In the genomic region with DNA sequence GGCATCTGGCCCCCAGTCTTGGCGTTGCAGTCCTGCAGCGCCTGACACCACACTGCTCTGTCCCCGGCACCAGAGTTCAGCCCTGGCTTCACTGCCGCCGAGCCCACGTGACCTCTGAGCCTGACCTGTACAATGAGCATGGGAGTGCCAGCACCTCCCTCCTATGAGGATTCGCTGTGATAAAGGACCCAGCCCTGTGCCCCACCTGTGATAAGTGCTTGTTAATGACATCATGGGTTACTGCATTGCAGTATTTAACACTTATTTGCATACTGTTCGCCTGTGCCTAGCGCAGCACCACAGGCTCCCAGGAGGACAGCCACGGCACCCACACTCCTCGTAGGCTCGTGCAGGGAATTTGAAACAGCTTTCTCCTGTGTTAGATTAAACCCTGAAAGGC, we compare ENCODE assay signal across 2 cellular contexts.
TF ChIP-seq lines count a peak whose summit lies in the region.

No MANE protein-coding gene starts in this region.

TF ChIP-seq in HepG2, 621 proteins besides CTCF, POLR2A, EP300 and RAD21 (continued from another document):
- TF ChIP-seq, protein P1, sequence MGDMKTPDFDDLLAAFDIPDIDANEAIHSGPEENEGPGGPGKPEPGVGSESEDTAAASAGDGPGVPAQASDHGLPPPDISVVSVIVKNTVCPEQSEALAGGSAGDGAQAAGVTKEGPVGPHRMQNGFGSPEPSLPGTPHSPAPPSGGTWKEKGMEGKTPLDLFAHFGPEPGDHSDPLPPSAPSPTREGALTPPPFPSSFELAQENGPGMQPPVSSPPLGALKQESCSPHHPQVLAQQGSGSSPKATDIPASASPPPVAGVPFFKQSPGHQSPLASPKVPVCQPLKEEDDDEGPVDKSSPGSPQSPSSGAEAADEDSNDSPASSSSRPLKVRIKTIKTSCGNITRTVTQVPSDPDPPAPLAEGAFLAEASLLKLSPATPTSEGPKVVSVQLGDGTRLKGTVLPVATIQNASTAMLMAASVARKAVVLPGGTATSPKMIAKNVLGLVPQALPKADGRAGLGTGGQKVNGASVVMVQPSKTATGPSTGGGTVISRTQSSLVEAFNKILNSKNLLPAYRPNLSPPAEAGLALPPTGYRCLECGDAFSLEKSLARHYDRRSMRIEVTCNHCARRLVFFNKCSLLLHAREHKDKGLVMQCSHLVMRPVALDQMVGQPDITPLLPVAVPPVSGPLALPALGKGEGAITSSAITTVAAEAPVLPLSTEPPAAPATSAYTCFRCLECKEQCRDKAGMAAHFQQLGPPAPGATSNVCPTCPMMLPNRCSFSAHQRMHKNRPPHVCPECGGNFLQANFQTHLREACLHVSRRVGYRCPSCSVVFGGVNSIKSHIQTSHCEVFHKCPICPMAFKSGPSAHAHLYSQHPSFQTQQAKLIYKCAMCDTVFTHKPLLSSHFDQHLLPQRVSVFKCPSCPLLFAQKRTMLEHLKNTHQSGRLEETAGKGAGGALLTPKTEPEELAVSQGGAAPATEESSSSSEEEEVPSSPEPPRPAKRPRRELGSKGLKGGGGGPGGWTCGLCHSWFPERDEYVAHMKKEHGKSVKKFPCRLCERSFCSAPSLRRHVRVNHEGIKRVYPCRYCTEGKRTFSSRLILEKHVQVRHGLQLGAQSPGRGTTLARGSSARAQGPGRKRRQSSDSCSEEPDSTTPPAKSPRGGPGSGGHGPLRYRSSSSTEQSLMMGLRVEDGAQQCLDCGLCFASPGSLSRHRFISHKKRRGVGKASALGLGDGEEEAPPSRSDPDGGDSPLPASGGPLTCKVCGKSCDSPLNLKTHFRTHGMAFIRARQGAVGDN (CRISPR knock-in tag; IDR thresholded peaks at IDR 0.05): 0 out of 2 replicates have a peak, but pooled peaks have one; percentile 10
- TF ChIP-seq ZNF563 (CRISPR knock-in tag; IDR thresholded peaks at IDR 0.05) (no peak), RAD51 (IDR thresholded peaks at IDR 0.05; ENCODE audit: borderline replicate concordance) (peak; percentile 26; the same call in 1 of the 2 replicates)
- TF ChIP-seq, protein P2, sequence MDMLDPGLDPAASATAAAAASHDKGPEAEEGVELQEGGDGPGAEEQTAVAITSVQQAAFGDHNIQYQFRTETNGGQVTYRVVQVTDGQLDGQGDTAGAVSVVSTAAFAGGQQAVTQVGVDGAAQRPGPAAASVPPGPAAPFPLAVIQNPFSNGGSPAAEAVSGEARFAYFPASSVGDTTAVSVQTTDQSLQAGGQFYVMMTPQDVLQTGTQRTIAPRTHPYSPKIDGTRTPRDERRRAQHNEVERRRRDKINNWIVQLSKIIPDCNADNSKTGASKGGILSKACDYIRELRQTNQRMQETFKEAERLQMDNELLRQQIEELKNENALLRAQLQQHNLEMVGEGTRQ (IDR thresholded peaks at IDR 0.05; ENCODE audit: low read depth, low read length): peak; percentile 49; the same call in 1 of the 2 replicates
- TF ChIP-seq, protein P2 (CRISPR knock-in tag; IDR thresholded peaks at IDR 0.05; ENCODE audit: borderline replicate concordance): peak; percentile 81; the same call in 1 of the 2 replicates

TF ChIP-seq in GM12878, 131 proteins besides CTCF, POLR2A, EP300 and RAD21 (continued from another document):
- TF ChIP-seq, protein P3, sequence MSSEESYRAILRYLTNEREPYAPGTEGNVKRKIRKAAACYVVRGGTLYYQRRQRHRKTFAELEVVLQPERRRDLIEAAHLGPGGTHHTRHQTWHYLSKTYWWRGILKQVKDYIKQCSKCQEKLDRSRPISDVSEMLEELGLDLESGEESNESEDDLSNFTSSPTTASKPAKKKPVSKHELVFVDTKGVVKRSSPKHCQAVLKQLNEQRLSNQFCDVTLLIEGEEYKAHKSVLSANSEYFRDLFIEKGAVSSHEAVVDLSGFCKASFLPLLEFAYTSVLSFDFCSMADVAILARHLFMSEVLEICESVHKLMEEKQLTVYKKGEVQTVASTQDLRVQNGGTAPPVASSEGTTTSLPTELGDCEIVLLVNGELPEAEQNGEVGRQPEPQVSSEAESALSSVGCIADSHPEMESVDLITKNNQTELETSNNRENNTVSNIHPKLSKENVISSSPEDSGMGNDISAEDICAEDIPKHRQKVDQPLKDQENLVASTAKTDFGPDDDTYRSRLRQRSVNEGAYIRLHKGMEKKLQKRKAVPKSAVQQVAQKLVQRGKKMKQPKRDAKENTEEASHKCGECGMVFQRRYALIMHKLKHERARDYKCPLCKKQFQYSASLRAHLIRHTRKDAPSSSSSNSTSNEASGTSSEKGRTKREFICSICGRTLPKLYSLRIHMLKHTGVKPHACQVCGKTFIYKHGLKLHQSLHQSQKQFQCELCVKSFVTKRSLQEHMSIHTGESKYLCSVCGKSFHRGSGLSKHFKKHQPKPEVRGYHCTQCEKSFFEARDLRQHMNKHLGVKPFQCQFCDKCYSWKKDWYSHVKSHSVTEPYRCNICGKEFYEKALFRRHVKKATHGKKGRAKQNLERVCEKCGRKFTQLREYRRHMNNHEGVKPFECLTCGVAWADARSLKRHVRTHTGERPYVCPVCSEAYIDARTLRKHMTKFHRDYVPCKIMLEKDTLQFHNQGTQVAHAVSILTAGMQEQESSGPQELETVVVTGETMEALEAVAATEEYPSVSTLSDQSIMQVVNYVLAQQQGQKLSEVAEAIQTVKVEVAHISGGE (CRISPR knock-in tag; IDR thresholded peaks at IDR 0.05): no peak
- no peak for TF ChIP-seq GATAD2B (conservative IDR thresholded peaks at IDR 0.05; ENCODE audit: low read depth)
- no peak for TF ChIP-seq FOXK2 (IDR thresholded peaks at IDR 0.05)
- no peak for TF ChIP-seq SREBF1 (IDR thresholded peaks at IDR 0.05; ENCODE audit: low read length)
- no peak for TF ChIP-seq EGR1 (IDR thresholded peaks at IDR 0.05; ENCODE audit: borderline replicate concordance in 1 of 2, low read depth in 2 of 2, low read length in 2 of 2)
- no peak for TF ChIP-seq TBL1XR1 (IDR thresholded peaks at IDR 0.05; ENCODE audit: low read depth, low read length)
- TF ChIP-seq SMC3 (IDR thresholded peaks at IDR 0.05; ENCODE audit: borderline replicate concordance, low read length): no peak
- TF ChIP-seq TCF7 (IDR thresholded peaks at IDR 0.05; ENCODE audit: borderline replicate concordance): no peak
- TF ChIP-seq ZNF274 (IDR thresholded peaks at IDR 0.05; ENCODE audit: insufficient read depth, insufficient read length): no peak
- no peak for TF ChIP-seq TARDBP (IDR thresholded peaks at IDR 0.05; ENCODE audit: borderline replicate concordance)
- TF ChIP-seq MYC (IDR thresholded peaks at IDR 0.05; ENCODE audit: insufficient read depth, insufficient read length, insufficient replicate concordance, low read length, severe bottlenecking): no peak
